8 cellular contexts compared by ENCODE assay signal in the genomic region with DNA sequence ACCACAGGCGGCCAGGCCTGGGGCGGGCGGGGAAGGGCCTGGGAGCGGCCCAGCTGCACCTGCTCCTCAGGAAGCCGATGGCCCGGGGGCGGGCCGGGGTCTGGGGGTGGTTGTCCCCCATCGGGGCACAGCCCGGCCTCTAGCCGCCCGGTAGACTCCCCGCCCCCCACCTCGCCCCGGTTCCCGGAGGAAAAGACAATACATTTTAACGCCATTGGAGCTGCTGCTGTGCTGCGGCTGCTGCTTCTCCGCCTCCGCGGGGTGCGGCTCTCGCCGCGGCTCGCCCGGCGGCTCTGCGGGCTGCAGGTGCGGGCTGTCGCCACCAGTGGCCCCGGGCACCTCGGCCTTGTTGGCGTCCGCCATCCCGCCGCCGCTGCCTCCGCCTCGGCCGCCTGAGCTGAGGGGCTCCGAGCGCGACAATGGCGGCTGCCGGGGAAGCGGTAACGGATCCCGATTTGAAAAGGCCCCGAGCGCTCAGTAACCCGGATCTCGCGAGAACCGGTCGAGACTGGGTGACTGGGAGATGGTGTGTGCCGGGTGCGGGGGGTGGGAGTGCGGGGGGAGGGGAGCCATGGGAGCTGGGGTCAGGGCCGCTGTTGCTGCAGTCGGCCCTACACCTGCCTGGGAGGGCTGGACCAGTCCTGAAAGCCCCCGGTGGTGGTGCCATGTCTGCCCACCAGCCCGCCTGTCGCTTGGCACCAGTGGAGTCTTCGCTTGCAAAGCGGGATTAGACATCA. TPM values are rescaled to one million over a fixed set of nuclear protein-coding genes. Genes with fewer than 3 reads are reported as not detected.
DNase-seq lines count a peak whose midpoint lies in the region; ATAC-seq and TF ChIP-seq lines count a peak whose summit lies in the region.

A gene with protein sequence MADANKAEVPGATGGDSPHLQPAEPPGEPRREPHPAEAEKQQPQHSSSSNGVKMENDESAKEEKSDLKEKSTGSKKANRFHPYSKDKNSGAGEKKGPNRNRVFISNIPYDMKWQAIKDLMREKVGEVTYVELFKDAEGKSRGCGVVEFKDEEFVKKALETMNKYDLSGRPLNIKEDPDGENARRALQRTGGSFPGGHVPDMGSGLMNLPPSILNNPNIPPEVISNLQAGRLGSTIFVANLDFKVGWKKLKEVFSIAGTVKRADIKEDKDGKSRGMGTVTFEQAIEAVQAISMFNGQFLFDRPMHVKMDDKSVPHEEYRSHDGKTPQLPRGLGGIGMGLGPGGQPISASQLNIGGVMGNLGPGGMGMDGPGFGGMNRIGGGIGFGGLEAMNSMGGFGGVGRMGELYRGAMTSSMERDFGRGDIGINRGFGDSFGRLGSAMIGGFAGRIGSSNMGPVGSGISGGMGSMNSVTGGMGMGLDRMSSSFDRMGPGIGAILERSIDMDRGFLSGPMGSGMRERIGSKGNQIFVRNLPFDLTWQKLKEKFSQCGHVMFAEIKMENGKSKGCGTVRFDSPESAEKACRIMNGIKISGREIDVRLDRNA (minus strand): TSS at position 421 of the 737 bp plus-strand sequence. CDS start 58 bp downstream, at position 363.

- H2AFZ ChIP-seq in GM23248: peak within 1 kb of the TSS; percentile 84
- H2AFZ ChIP-seq in Loucy (ENCODE audit: low read length): peak within 1 kb of the TSS; percentile 99
- H2AFZ ChIP-seq in hepatocyte: peak within 1 kb of the TSS; percentile 39

- peaks cover 10% of the 10 kb centered on the region for H3K4me1 Mint-ChIP-seq in T-helper 17 cell

- TF ChIP-seq CTCF in Loucy (conservative IDR thresholded peaks at IDR 0.05; ENCODE audit: low read length): no peak
- TF ChIP-seq CTCF in astrocyte of the cerebellum (IDR thresholded peaks at IDR 0.05; ENCODE audit: low read depth, low read length, missing control alignments): no peak
- no peak for TF ChIP-seq CTCF in hepatocyte (IDR thresholded peaks at IDR 0.05; ENCODE audit: poor library complexity)

- H3K36me3 Mint-ChIP-seq in T-helper 17 cell (ENCODE audit: low read depth): no peaks in the 10 kb centered on the region

- in situ Hi-C loops in GM23248 (cut with MboI): no loop called here
- in situ Hi-C loops in astrocyte of the cerebellum (cut with HindIII; ENCODE audit: low sequenced_read_pairs): no loop called here

- H3F3A ChIP-seq in GM23248 (ENCODE audit: insufficient read depth) (no peaks in the 10 kb centered on the region), Loucy (ENCODE audit: low read depth) (no peaks in the 10 kb centered on the region)

- H3K9ac ChIP-seq in GM23248 (peak within 1 kb of the TSS; percentile 59), Loucy (ENCODE audit: low read depth, low read length, poor library complexity, severe bottlenecking) (peak within 1 kb of the TSS; percentile 92), rectal smooth muscle tissue (ENCODE audit: low read length) (peak within 1 kb of the TSS; percentile 13)

- intact Hi-C loops in aorta (cut with DNase I): loop anchor here in 1 of 2 donors (5.0 to 10.0 kb wide), 2 partner anchors 44 to 157 kb away; a partner anchor contains a TSS

- peaks cover 29% of the 10 kb centered on the region for H3K27me3 Mint-ChIP-seq in T-helper 17 cell

- peak within 1 kb of the TSS; percentile 91 for H3K4me3 Mint-ChIP-seq in T-helper 17 cell

- peak; percentile 75 for DNase-seq in EL
- peak; percentile 65 for DNase-seq in GM23248
- DNase-seq in T-helper 17 cell: peak; percentile 34 to 51 (median 41)
- DNase-seq in astrocyte of the cerebellum (ENCODE audit: low read depth): peak; percentile 36
- DNase-seq in hepatocyte (ENCODE audit: low spot score): peak; percentile 85
- DNase-seq in aorta: peak; percentile 84 to 92

- H3K9me3 ChIP-seq in GM23248 (ENCODE audit: low read depth): no peaks in the 10 kb centered on the region
- H3K9me3 ChIP-seq in Loucy (ENCODE audit: insufficient read depth, low read depth, low read length): 0 out of 2 replicates have a peak, but pooled peaks cover under 1% of the 10 kb centered on the region
- no peaks in the 10 kb centered on the region for H3K9me3 ChIP-seq in T-helper 17 cell (ENCODE audit: control insufficient read depth, low read length, poor library complexity, severe bottlenecking)
- no peaks in the 10 kb centered on the region for H3K9me3 ChIP-seq in hepatocyte (ENCODE audit: low read depth)
- no peaks in the 10 kb centered on the region for H3K9me3 ChIP-seq in aorta (ENCODE audit: control insufficient read depth, low read length)

- H3K9me2 ChIP-seq in GM23248 (ENCODE audit: insufficient read depth) (no peaks in the 10 kb centered on the region), Loucy (replicated peaks; ENCODE audit: low read depth, low read length) (no peaks in the 10 kb centered on the region), hepatocyte (replicated peaks; ENCODE audit: insufficient read depth) (no peaks in the 10 kb centered on the region)

- H3K4me2 ChIP-seq in GM23248 (ENCODE audit: unreplicated experiment) (peak within 1 kb of the TSS; percentile 82), Loucy (ENCODE audit: low read depth, low read length, poor library complexity, severe bottlenecking) (peak within 1 kb of the TSS; percentile 97), hepatocyte (peak within 1 kb of the TSS; percentile 84)

- H3K27me3 ChIP-seq in GM23248 (replicated peaks; ENCODE audit: insufficient read depth) (peaks cover 11% of the 10 kb centered on the region; the same call in 1 of the 2 replicates), Loucy (ENCODE audit: insufficient read depth, low read length, poor library complexity, severe bottlenecking) (no peaks in the 10 kb centered on the region), hepatocyte (peaks cover 10% of the 10 kb centered on the region), rectal smooth muscle tissue (ENCODE audit: control insufficient read depth, insufficient read depth, low read length) (no peaks in the 10 kb centered on the region), aorta (ENCODE audit: control insufficient read depth in 1 of 2, insufficient read depth in 2 of 2, low read length in 1 of 2) (no peaks in the 10 kb centered on the region)

- H3K4me1 ChIP-seq in GM23248 (ENCODE audit: insufficient read depth) (peaks cover 5% of the 10 kb centered on the region; the same call in 1 of the 2 replicates), Loucy (ENCODE audit: insufficient read depth, low read length, poor library complexity, severe bottlenecking) (peaks cover 33% of the 10 kb centered on the region), hepatocyte (ENCODE audit: insufficient read depth) (no peaks in the 10 kb centered on the region), rectal smooth muscle tissue (ENCODE audit: control insufficient read depth, insufficient read depth, low read length) (peaks cover 4% of the 10 kb centered on the region), aorta (ENCODE audit: control insufficient read depth in 1 of 2, insufficient read depth in 2 of 2, low read length in 2 of 2) (no peaks in the 10 kb centered on the region)

- WGBS in GM23248 (ENCODE audit: low coverage in 1 of 2, low lambda C conversion rate in 2 of 2, missing lambda C conversion rate in 2 of 2), 2 experiments: 3 to 5% methylated on average over 34 to 65 of the region's 66 CpGs
- 3% methylated on average over 18 of the region's 66 CpGs for whole genome bisulfite sequencing in hepatocyte (ENCODE audit: low lambda C conversion rate, missing lambda C conversion rate)
- WGBS in aorta, 2 donors: 2% methylated on average over 57 to 66 of the region's 66 CpGs

- no peaks in the 10 kb centered on the region for H3K79me2 ChIP-seq in GM23248 (ENCODE audit: insufficient read depth)
- H3K79me2 ChIP-seq in Loucy (ENCODE audit: insufficient read depth, low read length): peaks cover 48% of the 10 kb centered on the region
- peaks cover 31% of the 10 kb centered on the region for H3K79me2 ChIP-seq in hepatocyte

- H3K4me3 ChIP-seq in GM23248 (peak within 1 kb of the TSS; percentile 76), Loucy (ENCODE audit: low read length, poor library complexity, severe bottlenecking) (peak within 1 kb of the TSS; percentile 90), astrocyte of the cerebellum (ENCODE audit: low read depth, low read length) (peak within 1 kb of the TSS; percentile 61), hepatocyte (peak within 1 kb of the TSS; percentile 12), rectal smooth muscle tissue (ENCODE audit: low read length) (peak within 1 kb of the TSS; percentile 68), aorta (ENCODE audit: low read length in 2 of 2) (peak within 1 kb of the TSS; percentile 65 to 88)

- H3K36me3 ChIP-seq in GM23248 (ENCODE audit: low read depth) (no peaks in the 10 kb centered on the region), Loucy (ENCODE audit: insufficient read depth, low read length) (no peaks in the 10 kb centered on the region), hepatocyte (replicated peaks; ENCODE audit: insufficient read depth, low read depth) (no peaks in the 10 kb centered on the region), rectal smooth muscle tissue (ENCODE audit: control insufficient read depth, insufficient read depth, low read length) (no peaks in the 10 kb centered on the region), aorta (ENCODE audit: control insufficient read depth in 1 of 2, insufficient read depth in 2 of 2, low read length in 1 of 2) (no peaks in the 10 kb centered on the region)

- H3K27ac ChIP-seq in GM23248: no peak within 1 kb of the TSS
- peak within 1 kb of the TSS; percentile 69 for H3K27ac ChIP-seq in hepatocyte
- peak within 1 kb of the TSS; percentile 86 for H3K27ac ChIP-seq in rectal smooth muscle tissue (ENCODE audit: low read depth, low read length)
- H3K27ac ChIP-seq in aorta (ENCODE audit: low read depth in 1 of 2, low read length in 2 of 2): peak within 1 kb of the TSS; percentile 84 to 88

- H4K20me1 ChIP-seq in GM23248 (ENCODE audit: insufficient read depth): no peaks in the 10 kb centered on the region
- H4K20me1 ChIP-seq in Loucy (ENCODE audit: insufficient read depth, low read length, poor library complexity, severe bottlenecking): peaks cover 44% of the 10 kb centered on the region
- H4K20me1 ChIP-seq in hepatocyte (ENCODE audit: insufficient read depth, poor library complexity, severe bottlenecking): no peaks in the 10 kb centered on the region

- ATAC-seq in T-helper 17 cell (peak; percentile 79), aorta (ENCODE audit: low FRiP score) (peak; percentile 89)

- H3K27ac Mint-ChIP-seq in T-helper 17 cell: peak within 1 kb of the TSS; percentile 89

RNA-seq across cellular contexts. Expression of the gene that starts here (rescaled TPM):
- 1.7 and 6.8 TPM in 2 replicates for total RNA-seq in GM23248 (2014; rRNA removed; shearing (Covaris generic))
- 1.3 and 1.8 TPM in 2 replicates for polyA plus RNA-seq in GM23248 (2016; fragmentation: Nextera tagmentation; extraction: Ambion mirVana)
- 10 to 100 TPM; 21.7 to 24.6 TPM for total RNA-seq in T-helper 17 cell
- total RNA-seq in hepatocyte: 16.2 and 26.9 TPM in 2 replicates
- 10.6 and 11.7 TPM in 2 replicates for polyA plus RNA-seq in hepatocyte
- 100 to 1,000 TPM in 1 of 2 donors, 10 to 100 TPM in 1; 73.0 to 105 TPM for total RNA-seq in aorta
- 10 to 100 TPM; 16.7 to 75.1 TPM for polyA plus RNA-seq in aorta

Comparison
In these comparisons a context has a peak if more than half of its experiments do, and no peak if none do; other contexts are left out.
1. DNase-seq: peak in every context shown above with its lines; median percentile 88 in aorta; 85 in hepatocyte; 75 in EL; 65 in GM23248; 41 in T-helper 17 cell; 36 in astrocyte of the cerebellum.
2. H2AFZ ChIP-seq: peak in every context shown above with its lines; median percentile 99 in Loucy; 84 in GM23248; 39 in hepatocyte.
3. H3K4me3 ChIP-seq: peak in every context shown above with its lines; median percentile 90 in Loucy; 76 in aorta; 76 in GM23248; 68 in rectal smooth muscle tissue; 61 in astrocyte of the cerebellum; 12 in hepatocyte.
4. H3K9ac ChIP-seq: peak in every context shown above with its lines; median percentile 92 in Loucy; 59 in GM23248; 13 in rectal smooth muscle tissue.